Comparison of ENCODE assay signal across 8 cellular contexts in genomic region chr2:130181880-130182682, GRCh38. TPM values are rescaled to one million over a fixed set of nuclear protein-coding genes. Genes with fewer than 3 reads are reported as not detected.
DNase-seq lines count a peak whose midpoint lies in the region; ATAC-seq and TF ChIP-seq lines count a peak whose summit lies in the region.
"Not testable (repeated sequence)": the region's sequence is repeated elsewhere in the genome, so short reads cannot be mapped to it uniquely, and the experiment has no call there.

A gene with protein sequence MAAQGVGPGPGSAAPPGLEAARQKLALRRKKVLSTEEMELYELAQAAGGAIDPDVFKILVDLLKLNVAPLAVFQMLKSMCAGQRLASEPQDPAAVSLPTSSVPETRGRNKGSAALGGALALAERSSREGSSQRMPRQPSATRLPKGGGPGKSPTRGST (plus strand): TSS chr2:130182262. CDS start chr2:130182283, 21 bp downstream.

- H3K27ac Mint-ChIP-seq in chondrocyte (ENCODE audit: unreplicated experiment) = peak within 1 kb of the TSS; percentile 93

- H3K4me1 Mint-ChIP-seq in chondrocyte (ENCODE audit: low read depth) = peaks cover 30% of the 10 kb centered on the region

- not testable (repeated sequence) for H3K36me3 ChIP-seq in BJ (ENCODE audit: control insufficient read depth, insufficient read depth, low read length)

- POLR2A ChIA-PET in BJ (lab: Charles Lee) = interaction anchor here (0.8 kb wide), 1 partner anchor 160 kb away, joined by 3 read pairs; a partner anchor contains a TSS

- CTCF ChIA-PET in BJ (lab: Yijun Ruan, JAX) = interaction anchor here (1.2 to 4.0 kb wide), 6 partner anchors 9 to 191 kb away, joined by 4 to 16 read pairs (median 6); partner anchors contain the start of gene IMP4

- DNase-seq in BJ (ENCODE audit: low read depth); chondrocyte (ENCODE audit: low spot score): not testable (repeated sequence)
- DNase-seq in GM19238 (ENCODE audit: insufficient read length, low spot score) (peak; percentile 87), NCI-H510A (lab: John Stamatoyannopoulos, UW) (peak; percentile 77), kidney tubule cell (ENCODE audit: low spot score) (peak; percentile 89)
- peak; percentile 81 to 85 for DNase-seq in activated CD4-positive, alpha-beta T cell treated with anti-CD3 and anti-CD28 coated beads for 24 hours (ENCODE audit: low read depth in 2 of 2)
- DNase-seq in stimulated activated CD4-positive, alpha-beta T cell treated with anti-CD3 and anti-CD28 coated beads, Interleukin-1b, Interleukin-23, amount 100 ng/mL, for 24 hours (ENCODE audit: low read depth in 4 of 4, low spot score in 1 of 4) = peak; percentile 69 to 88 (median 86)

- TF ChIP-seq CTCF in BJ (IDR thresholded peaks at IDR 0.05; ENCODE audit: insufficient read depth, low read depth, low read length) = peak; percentile 49
- peak; percentile 86 for TF ChIP-seq CTCF in chondrocyte (IDR thresholded peaks at IDR 0.05)

- peak within 1 kb of the TSS; percentile 90 for H3K4me3 Mint-ChIP-seq in chondrocyte (ENCODE audit: unreplicated experiment)

- not testable (repeated sequence) for H3K36me3 Mint-ChIP-seq in chondrocyte (ENCODE audit: low read depth)

- H3K27me3 Mint-ChIP-seq in chondrocyte (ENCODE audit: low read depth) = not testable (repeated sequence)

- H3K9me3 Mint-ChIP-seq in chondrocyte (ENCODE audit: low read depth) = not testable (repeated sequence)

- not testable (repeated sequence) for H3K27me3 ChIP-seq in BJ (ENCODE audit: control insufficient read depth, insufficient read depth, low read length)

- peak within 1 kb of the TSS; percentile 97 for H3K4me3 ChIP-seq in BJ (ENCODE audit: low read depth, low read length)

- peak; percentile 77 for ATAC-seq in HG03439 (IDR thresholded peaks at IDR 0.05; ENCODE audit: unreplicated experiment)

RNA-seq across cellular contexts. Expression of the gene that starts here (rescaled TPM):
- polyA plus RNA-seq in BJ (2011; rRNA removed) = 128 and 199 TPM in 2 replicates
- polyA minus RNA-seq in BJ (2011; rRNA and poly(A)+ RNA removed) = 11.3 and 11.8 TPM in 2 replicates
- 255 to 269 TPM (median 260 TPM) in 3 replicates for total RNA-seq in chondrocyte
